Comparison of ENCODE assay signal across 11 cellular contexts in the genomic region with DNA sequence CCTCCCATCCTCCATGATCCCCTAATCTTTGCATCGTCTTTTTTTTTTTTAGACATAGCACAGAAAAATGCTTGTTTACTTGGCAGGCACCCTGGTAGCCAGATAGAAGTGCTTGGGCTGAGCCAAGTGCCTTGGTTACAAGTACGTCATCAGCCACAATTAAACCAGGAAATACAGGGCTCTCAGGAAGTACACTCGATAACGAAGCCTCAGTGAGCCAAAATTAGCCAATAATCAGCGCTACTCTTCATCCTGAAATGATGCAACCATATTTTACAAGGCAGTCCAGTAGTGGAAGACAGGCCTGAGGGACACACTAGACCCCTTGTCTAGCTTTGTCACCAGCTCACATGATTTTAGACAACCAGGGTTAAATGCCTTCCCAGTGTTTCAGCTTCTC.
A peak's percentile ranks its signal among the peaks of the same experiment; 100 is the strongest.
DNase-seq lines count a peak whose midpoint lies in the region; ATAC-seq and TF ChIP-seq lines count a peak whose summit lies in the region.
"Had no signal": no experiment of that assay in that cellular context is flagged by ENCODE, and none has a peak within 500 bp of the region (broad histone marks: within the 10 kb centered on the region; RNA-seq: fewer than 3 reads in every experiment).

No MANE protein-coding gene starts in this region.

- ATAC-seq in Right ventricle myocardium inferior (peak; percentile 96), left lobe of liver (peak; percentile 80)
- no peak for ATAC-seq in activated CD8-positive, alpha-beta T cell treated with anti-CD3 and anti-CD28 coated beads for 36 hours

- no peaks in the 10 kb centered on the region; the same call in 1 of the 2 replicates for H3K9me3 Mint-ChIP-seq in HFFc6
- peaks cover 9% of the 10 kb centered on the region for H3K9me3 Mint-ChIP-seq in activated T-helper 1 cell treated with anti-CD3 and anti-CD28 coated beads, Interleukin-12 subunit alpha, Interleukin-12 subunit beta, Interleukin-2, Interleukin-4 antibody, amounts not matched to agents 30 ng/mL and 10 ng/mL and 1 ng/mL, durations not matched to agents 14 hours and 24 hours and 36 hours
- no peaks in the 10 kb centered on the region for H3K9me3 Mint-ChIP-seq in activated CD8-positive, alpha-beta T cell treated with anti-CD3 and anti-CD28 coated beads for 36 hours

- H3K4me3 ChIP-seq in astrocyte of the spinal cord (ENCODE audit: low read depth, low read length) = no peak overlapping the region

- no peak overlapping the region for H3K27ac Mint-ChIP-seq in HFFc6
- H3K27ac Mint-ChIP-seq in activated T-helper 1 cell treated with anti-CD3 and anti-CD28 coated beads, Interleukin-12 subunit alpha, Interleukin-12 subunit beta, Interleukin-2, Interleukin-4 antibody, amounts not matched to agents 30 ng/mL and 10 ng/mL and 1 ng/mL, durations not matched to agents 14 hours and 24 hours and 36 hours = no peak overlapping the region
- no peak overlapping the region for H3K27ac Mint-ChIP-seq in activated CD8-positive, alpha-beta T cell treated with anti-CD3 and anti-CD28 coated beads for 36 hours
- H3K27ac Mint-ChIP-seq: B cell had no signal

- TF ChIP-seq CTCF in astrocyte of the spinal cord (IDR thresholded peaks at IDR 0.05; ENCODE audit: low read depth, low read length) = no peak
- no peak for TF ChIP-seq CTCF in HFFc6 (IDR thresholded peaks at IDR 0.05)
- no peak for TF ChIP-seq CTCF in activated CD8-positive, alpha-beta T cell treated with anti-CD3 and anti-CD28 coated beads for 36 hours (IDR thresholded peaks at IDR 0.05)

- in situ Hi-C loops in astrocyte of the spinal cord (cut with HindIII; ENCODE audit: low sequenced_read_pairs) = no loop called here

- intact Hi-C loops in Right ventricle myocardium inferior (cut with DNase I) = no loop called here
- intact Hi-C loops in cardiac septum (cut with DNase I) = loop anchor here (2.0 kb wide), 1 partner anchor 77 kb away; no protein-coding TSS in a partner anchor
- intact Hi-C loops in activated T-helper 1 cell treated with anti-CD3 and anti-CD28 coated beads, Interleukin-12 subunit alpha, Interleukin-12 subunit beta, Interleukin-2, Interleukin-4 antibody, amounts not matched to agents 30 ng/mL and 10 ng/mL and 1 ng/mL, durations not matched to agents 14 hours and 24 hours and 36 hours (cut with micrococcal nuclease) = no loop called here
- intact Hi-C loops in activated CD8-positive, alpha-beta T cell treated with anti-CD3 and anti-CD28 coated beads for 36 hours (cut with micrococcal nuclease) = no loop called here

- peaks cover 3% of the 10 kb centered on the region; the same call in 1 of the 2 replicates for H3K27me3 Mint-ChIP-seq in HFFc6 (ENCODE audit: insufficient read depth)
- no peaks in the 10 kb centered on the region for H3K27me3 Mint-ChIP-seq in activated T-helper 1 cell treated with anti-CD3 and anti-CD28 coated beads, Interleukin-12 subunit alpha, Interleukin-12 subunit beta, Interleukin-2, Interleukin-4 antibody, amounts not matched to agents 30 ng/mL and 10 ng/mL and 1 ng/mL, durations not matched to agents 14 hours and 24 hours and 36 hours (ENCODE audit: insufficient read depth)
- H3K27me3 Mint-ChIP-seq in activated CD8-positive, alpha-beta T cell treated with anti-CD3 and anti-CD28 coated beads for 36 hours = peaks cover 13% of the 10 kb centered on the region
- H3K27me3 Mint-ChIP-seq: central memory CD8-positive, alpha-beta T cell had no signal

- DNase-seq in Right ventricle myocardium inferior (ENCODE audit: missing footprints) (no peak), cardiac septum (ENCODE audit: low spot score) (no peak), astrocyte of the spinal cord (ENCODE audit: low read depth, low spot score) (peak; percentile 65), left lobe of liver (ENCODE audit: low spot score) (no peak), 8988T (no peak), HFFc6 (no peak)
- DNase-seq in activated T-helper 1 cell treated with anti-CD3 and anti-CD28 coated beads, Interleukin-12 subunit alpha, Interleukin-12 subunit beta, Interleukin-2, Interleukin-4 antibody, amounts not matched to agents 30 ng/mL and 10 ng/mL and 1 ng/mL, durations not matched to agents 14 hours and 24 hours and 36 hours (ENCODE audit: low spot score) = no peak
- DNase-seq in activated CD8-positive, alpha-beta T cell treated with anti-CD3 and anti-CD28 coated beads for 36 hours = no peak

- H3K4me3 Mint-ChIP-seq in HFFc6 = no peak overlapping the region
- H3K4me3 Mint-ChIP-seq in activated T-helper 1 cell treated with anti-CD3 and anti-CD28 coated beads, Interleukin-12 subunit alpha, Interleukin-12 subunit beta, Interleukin-2, Interleukin-4 antibody, amounts not matched to agents 30 ng/mL and 10 ng/mL and 1 ng/mL, durations not matched to agents 14 hours and 24 hours and 36 hours = no peak overlapping the region
- H3K4me3 Mint-ChIP-seq in activated CD8-positive, alpha-beta T cell treated with anti-CD3 and anti-CD28 coated beads for 36 hours = no peak overlapping the region
- H3K4me3 Mint-ChIP-seq: B cell; central memory CD8-positive, alpha-beta T cell; neural crest cell had no signal

- no peaks in the 10 kb centered on the region for H3K36me3 Mint-ChIP-seq in HFFc6 (ENCODE audit: low read depth)
- H3K36me3 Mint-ChIP-seq in activated T-helper 1 cell treated with anti-CD3 and anti-CD28 coated beads, Interleukin-12 subunit alpha, Interleukin-12 subunit beta, Interleukin-2, Interleukin-4 antibody, amounts not matched to agents 30 ng/mL and 10 ng/mL and 1 ng/mL, durations not matched to agents 14 hours and 24 hours and 36 hours (ENCODE audit: low read depth) = no peaks in the 10 kb centered on the region
- H3K36me3 Mint-ChIP-seq in activated CD8-positive, alpha-beta T cell treated with anti-CD3 and anti-CD28 coated beads for 36 hours (ENCODE audit: low read depth) = no peaks in the 10 kb centered on the region

- POLR2A ChIA-PET in activated CD8-positive, alpha-beta T cell treated with anti-CD3 and anti-CD28 coated beads for 36 hours (lab: Charles Lee) = interaction anchor here (0.8 kb wide), 1 partner anchor 64 kb away, joined by 3 read pairs; no protein-coding TSS in a partner anchor

- CTCF ChIA-PET in activated CD8-positive, alpha-beta T cell treated with anti-CD3 and anti-CD28 coated beads for 36 hours (lab: Charles Lee) = no interaction called here

- H3K4me1 Mint-ChIP-seq in HFFc6 (ENCODE audit: low read depth) = no peaks in the 10 kb centered on the region
- no peaks in the 10 kb centered on the region for H3K4me1 Mint-ChIP-seq in activated T-helper 1 cell treated with anti-CD3 and anti-CD28 coated beads, Interleukin-12 subunit alpha, Interleukin-12 subunit beta, Interleukin-2, Interleukin-4 antibody, amounts not matched to agents 30 ng/mL and 10 ng/mL and 1 ng/mL, durations not matched to agents 14 hours and 24 hours and 36 hours (ENCODE audit: low read depth)
- H3K4me1 Mint-ChIP-seq in activated CD8-positive, alpha-beta T cell treated with anti-CD3 and anti-CD28 coated beads for 36 hours (ENCODE audit: low read depth) = no peaks in the 10 kb centered on the region
- H3K4me1 Mint-ChIP-seq: B cell; central memory CD8-positive, alpha-beta T cell had no signal
